12 cellular contexts compared by ENCODE assay signal in genomic region chr9:68355974-68356369, GRCh38. TPM values are rescaled to one million over a fixed set of nuclear protein-coding genes. Genes with fewer than 3 reads are reported as not detected.
DNase-seq lines count a peak whose midpoint lies in the region; ATAC-seq, FAIRE-seq and TF ChIP-seq lines count a peak whose summit lies in the region.
"Not testable (repeated sequence)": the region's sequence is repeated elsewhere in the genome, so short reads cannot be mapped to it uniquely, and the experiment has no call there.
"Had no signal": no experiment of that assay in that cellular context is flagged by ENCODE, and none has a peak within 500 bp of the region (broad histone marks: within the 10 kb centered on the region; RNA-seq: fewer than 3 reads in every experiment).

No MANE protein-coding gene starts in this region.

- intact Hi-C loops in left lung (cut with DNase I) = not testable (repeated sequence)

- H3K9ac ChIP-seq in astrocyte (ENCODE audit: low read length) = not testable (repeated sequence)

- H3K27me3 Mint-ChIP-seq in HFFc6 (ENCODE audit: insufficient read depth) = not testable (repeated sequence)
- peaks cover 36% of the 10 kb centered on the region for H3K27me3 Mint-ChIP-seq in activated CD4-positive, alpha-beta memory T cell treated with anti-CD3 and anti-CD28 coated beads, Interleukin-2, amount 10 ng/mL, durations not matched to agents 7 days and 5 days
- H3K27me3 Mint-ChIP-seq in astrocyte (ENCODE audit: low read depth, unreplicated experiment) (peaks cover 28% of the 10 kb centered on the region), osteocyte (ENCODE audit: unreplicated experiment) (peaks cover 40% of the 10 kb centered on the region)
- H3K27me3 Mint-ChIP-seq in stimulated activated naive B cell treated with anti-CD40 and anti-IgM and Interleukin-4, amounts not matched to agents 10 μg/mL and 1 μg/mL and 100 μg/mL, for 72 hours = peaks cover 11 to 36% of the 10 kb centered on the region in 2 donors

- H3K36me3 ChIP-seq in astrocyte (ENCODE audit: insufficient read depth, low read length); left lung: not testable (repeated sequence)

- H3K4me3 ChIP-seq in astrocyte (ENCODE audit: insufficient read depth, low read depth, low read length); left lung: not testable (repeated sequence)
- peak overlapping the region; percentile 37 to 56 for H3K4me3 ChIP-seq in foreskin fibroblast (ENCODE audit: low read depth in 1 of 2, low read length in 2 of 2)

- H3K27ac ChIP-seq in astrocyte (ENCODE audit: low read depth, low read length); left lung: not testable (repeated sequence)

- CTCF ChIA-PET in activated CD4-positive, alpha-beta memory T cell treated with anti-CD3 and anti-CD28 coated beads, Interleukin-2, amount 10 ng/mL, durations not matched to agents 7 days and 5 days (lab: Charles Lee) = not testable (repeated sequence)

- H3K9me3 Mint-ChIP-seq in HFFc6; activated CD4-positive, alpha-beta memory T cell treated with anti-CD3 and anti-CD28 coated beads, Interleukin-2, amount 10 ng/mL, durations not matched to agents 7 days and 5 days; astrocyte (ENCODE audit: unreplicated experiment); osteocyte (ENCODE audit: unreplicated experiment); stimulated activated naive B cell treated with anti-CD40 and anti-IgM and Interleukin-4, amounts not matched to agents 10 μg/mL and 1 μg/mL and 100 μg/mL, for 72 hours: not testable (repeated sequence)

- H3K79me2 ChIP-seq in astrocyte (ENCODE audit: insufficient read depth, low read length) = not testable (repeated sequence)

- not testable (repeated sequence) for H3K4me2 ChIP-seq in astrocyte (ENCODE audit: low read length)

- H3K27ac Mint-ChIP-seq in HFFc6; activated CD4-positive, alpha-beta memory T cell treated with anti-CD3 and anti-CD28 coated beads, Interleukin-2, amount 10 ng/mL, durations not matched to agents 7 days and 5 days; osteocyte (ENCODE audit: unreplicated experiment); stimulated activated naive B cell treated with anti-CD40 and anti-IgM and Interleukin-4, amounts not matched to agents 10 μg/mL and 1 μg/mL and 100 μg/mL, for 72 hours: not testable (repeated sequence)
- H3K27ac Mint-ChIP-seq in astrocyte (ENCODE audit: unreplicated experiment) = peak overlapping the region; percentile 53

- H3K4me1 Mint-ChIP-seq in HFFc6 (ENCODE audit: low read depth); activated CD4-positive, alpha-beta memory T cell treated with anti-CD3 and anti-CD28 coated beads, Interleukin-2, amount 10 ng/mL, durations not matched to agents 7 days and 5 days; astrocyte (ENCODE audit: low read depth, unreplicated experiment); osteocyte (ENCODE audit: unreplicated experiment): not testable (repeated sequence)
- H3K4me1 Mint-ChIP-seq in stimulated activated naive B cell treated with anti-CD40 and anti-IgM and Interleukin-4, amounts not matched to agents 10 μg/mL and 1 μg/mL and 100 μg/mL, for 72 hours = peaks cover 6 to 12% of the 10 kb centered on the region in 2 donors

- H4K20me1 ChIP-seq in astrocyte (ENCODE audit: insufficient read depth, low read length) = not testable (repeated sequence)

- POLR2A ChIA-PET in activated CD4-positive, alpha-beta memory T cell treated with anti-CD3 and anti-CD28 coated beads, Interleukin-2, amount 10 ng/mL, durations not matched to agents 7 days and 5 days (lab: Charles Lee) = not testable (repeated sequence)

- H3K4me1 ChIP-seq in astrocyte (ENCODE audit: insufficient read depth, low read length); left lung: not testable (repeated sequence)

- H3K4me3 Mint-ChIP-seq in HFFc6 (peak overlapping the region; percentile 25; the same call in 1 of the 2 replicates), astrocyte (ENCODE audit: unreplicated experiment) (peak overlapping the region; percentile 80), osteocyte (ENCODE audit: unreplicated experiment) (peak overlapping the region; percentile 70)
- peak overlapping the region; percentile 5 for H3K4me3 Mint-ChIP-seq in activated CD4-positive, alpha-beta memory T cell treated with anti-CD3 and anti-CD28 coated beads, Interleukin-2, amount 10 ng/mL, durations not matched to agents 7 days and 5 days
- H3K4me3 Mint-ChIP-seq in stimulated activated naive B cell treated with anti-CD40 and anti-IgM and Interleukin-4, amounts not matched to agents 10 μg/mL and 1 μg/mL and 100 μg/mL, for 72 hours = peak overlapping the region; percentile 78 to 83

- not testable (repeated sequence) for H3K9me3 ChIP-seq in astrocyte (ENCODE audit: insufficient read depth, low read depth, low read length); left lung

- not testable (repeated sequence) for H3K27me3 ChIP-seq in astrocyte (ENCODE audit: insufficient read depth, low read length)
- peaks cover 0 to 24% of the 10 kb centered on the region in 2 donors for H3K27me3 ChIP-seq in left lung

- not testable (repeated sequence) for H2AFZ ChIP-seq in astrocyte (ENCODE audit: low read depth, low read length)

- not testable (repeated sequence) for DNase-seq in HFFc6; activated CD4-positive, alpha-beta memory T cell treated with anti-CD3 and anti-CD28 coated beads, Interleukin-2, amount 10 ng/mL, durations not matched to agents 7 days and 5 days; astrocyte (ENCODE audit: low read depth); left lung; osteocyte (ENCODE audit: extremely low spot score, unreplicated experiment); stimulated activated naive B cell treated with anti-CD40 and anti-IgM and Interleukin-4, amounts not matched to agents 10 μg/mL and 1 μg/mL and 100 μg/mL, for 72 hours
- peak in 1 of 2 donors; percentile 3 for DNase-seq in foreskin fibroblast

- H3K36me3 Mint-ChIP-seq in HFFc6 (ENCODE audit: low read depth); activated CD4-positive, alpha-beta memory T cell treated with anti-CD3 and anti-CD28 coated beads, Interleukin-2, amount 10 ng/mL, durations not matched to agents 7 days and 5 days (ENCODE audit: low read depth); astrocyte (ENCODE audit: low read depth, unreplicated experiment); osteocyte (ENCODE audit: unreplicated experiment); stimulated activated naive B cell treated with anti-CD40 and anti-IgM and Interleukin-4, amounts not matched to agents 10 μg/mL and 1 μg/mL and 100 μg/mL, for 72 hours: not testable (repeated sequence)

- ATAC-seq in left lung = peak; percentile 17
- ATAC-seq in stimulated activated naive B cell treated with anti-CD40 and anti-IgM and Interleukin-4, amounts not matched to agents 10 μg/mL and 1 μg/mL and 100 μg/mL, for 72 hours (replicated peaks) = not testable (repeated sequence)

- FAIRE-seq in astrocyte (lab: Jason Lieb, UNC) = not testable (repeated sequence)

- not testable (repeated sequence) for TF ChIP-seq CTCF in HFFc6 (IDR thresholded peaks at IDR 0.05); astrocyte (IDR thresholded peaks at IDR 0.05; ENCODE audit: insufficient read depth, low read depth, low read length); foreskin fibroblast (IDR thresholded peaks at IDR 0.05; ENCODE audit: low read depth, low read length); left lung (IDR thresholded peaks at IDR 0.05); osteocyte (IDR thresholded peaks at IDR 0.05)

RNA-seq across cellular contexts. Expression of gene PGM5, which starts 0.4 kb away (rescaled TPM):
- total RNA-seq in HFFc6 (2021; fragmentation: NEBNext Ultra II Directional; extraction: Animal tissue kit (Norgen Biotek cat#: 25700)) = under 1 TPM in 5 of 6 experiments, not detected in 1; 0.24 to 0.85 (median 0.35) TPM
- total RNA-seq in activated CD4-positive, alpha-beta memory T cell treated with anti-CD3 and anti-CD28 coated beads, Interleukin-2, amount 10 ng/mL, durations not matched to agents 7 days and 5 days = not detected
- total RNA-seq in astrocyte (1.3 and 1.8 TPM in 2 replicates), left lung (10 to 100 TPM; 12.7 to 21.7 TPM), osteocyte (not detected in 2 replicates)
- total RNA-seq: activated naive CD4-positive, alpha-beta T cell treated with anti-CD3 and anti-CD28 coated beads, Interleukin-2, amount 50 U/mL, for 72 hours; H1 had no signal

RNA-seq across cellular contexts. Expression of gene FOXD4L3, which starts 53.3 kb away (rescaled TPM):
- not detected for total RNA-seq in HFFc6 (2021; fragmentation: NEBNext Ultra II Directional; extraction: Animal tissue kit (Norgen Biotek cat#: 25700))
- total RNA-seq in activated CD4-positive, alpha-beta memory T cell treated with anti-CD3 and anti-CD28 coated beads, Interleukin-2, amount 10 ng/mL, durations not matched to agents 7 days and 5 days = not detected
- total RNA-seq in astrocyte (not detected in 2 replicates), left lung (not detected), osteocyte (0.26 TPM in 1 of 2 replicates, not detected in the other)
- total RNA-seq: H1, HT-29, NCI-H460, posterior vena cava had no signal

Comparison
In these comparisons a context has a peak if more than half of its experiments do, and no peak if none do; other contexts are left out.
1. H3K4me3 Mint-ChIP-seq: peak in every context shown above with its lines; median percentile 80 in stimulated activated naive B cell treated with anti-CD40 and anti-IgM and Interleukin-4, amounts not matched to agents 10 μg/mL and 1 μg/mL and 100 μg/mL, for 72 hours; 80 in astrocyte; 70 in osteocyte; 25 in HFFc6; 5 in activated CD4-positive, alpha-beta memory T cell treated with anti-CD3 and anti-CD28 coated beads, Interleukin-2, amount 10 ng/mL, durations not matched to agents 7 days and 5 days.